Comparison of ENCODE assay signal across 8 cellular contexts in the genomic region with DNA sequence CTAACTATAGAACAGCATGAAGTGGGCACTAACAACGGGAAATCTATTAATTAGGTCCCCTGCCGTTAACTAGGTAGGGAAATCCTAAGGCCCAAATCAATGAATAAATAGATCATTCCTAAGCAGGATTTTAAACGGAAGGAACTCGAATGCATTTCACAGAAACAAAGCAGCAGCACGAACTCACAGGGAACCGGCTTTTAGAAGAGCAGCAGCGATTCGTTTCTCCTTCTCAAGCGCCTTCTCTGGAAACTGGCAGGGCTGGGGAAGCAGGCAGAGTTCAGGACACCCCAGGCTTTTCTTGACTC. TPM values are rescaled to one million over a fixed set of nuclear protein-coding genes. Genes with fewer than 3 reads are reported as not detected.
DNase-seq lines count a peak whose midpoint lies in the region; ATAC-seq and TF ChIP-seq lines count a peak whose summit lies in the region.

No MANE protein-coding gene starts in this region.

- peak overlapping the region; percentile 61; the same call in 1 of the 2 replicates for H3K27ac ChIP-seq in DOHH2 (ENCODE audit: low read depth, low read length)

- peaks cover 53% of the 10 kb centered on the region for H3K79me2 ChIP-seq in DOHH2 (ENCODE audit: control insufficient read depth, low read length)

- peak overlapping the region; percentile 89 for H3K4me3 Mint-ChIP-seq in progenitor cell of endocrine pancreas (ENCODE audit: low read depth)

- peaks cover 3% of the 10 kb centered on the region for H3K9me3 Mint-ChIP-seq in progenitor cell of endocrine pancreas (ENCODE audit: low read depth)

- H3K36me3 ChIP-seq in DOHH2 (ENCODE audit: control insufficient read depth, low read length) = peaks cover 9% of the 10 kb centered on the region

- peak overlapping the region; percentile 93 for H3K4me3 ChIP-seq in DOHH2 (ENCODE audit: low read length)
- H3K4me3 ChIP-seq in WI38 (ENCODE audit: low read depth, low read length) = peak overlapping the region; percentile 81
- H3K4me3 ChIP-seq in foreskin fibroblast (ENCODE audit: low read depth in 1 of 2, low read length in 2 of 2) = peak overlapping the region; percentile 56 to 84

- H3F3A ChIP-seq in DOHH2 (ENCODE audit: control insufficient read depth, insufficient read depth) = no peaks in the 10 kb centered on the region

- H3K4me1 ChIP-seq in DOHH2 (ENCODE audit: control insufficient read depth, low read length) = peaks cover 15% of the 10 kb centered on the region

- peaks cover 8% of the 10 kb centered on the region for H3K36me3 Mint-ChIP-seq in progenitor cell of endocrine pancreas (ENCODE audit: insufficient read depth)

- no peaks in the 10 kb centered on the region for H3K9me2 ChIP-seq in DOHH2 (replicated peaks; ENCODE audit: control insufficient read depth, low read length)

- no peaks in the 10 kb centered on the region for H4K20me1 ChIP-seq in DOHH2 (ENCODE audit: control insufficient read depth, insufficient read depth, low read depth, low read length)

- no peak for ATAC-seq in HG03097 (IDR thresholded peaks at IDR 0.05; ENCODE audit: low FRiP score, unreplicated experiment)

- no peaks in the 10 kb centered on the region for H3K9me3 ChIP-seq in DOHH2 (ENCODE audit: control insufficient read depth, insufficient read depth, low read length)

- H3K27me3 ChIP-seq in DOHH2 (ENCODE audit: control insufficient read depth, low read length) = no peaks in the 10 kb centered on the region

- H3K4me1 Mint-ChIP-seq in progenitor cell of endocrine pancreas (ENCODE audit: low read depth) = peaks cover 16% of the 10 kb centered on the region

- H3K27ac Mint-ChIP-seq in progenitor cell of endocrine pancreas = peak overlapping the region; percentile 96

- peak overlapping the region; percentile 67 for H3K4me2 ChIP-seq in DOHH2 (ENCODE audit: low read length)

- no peaks in the 10 kb centered on the region for H3K27me3 Mint-ChIP-seq in progenitor cell of endocrine pancreas

- DNase-seq in HuH-7 (ENCODE audit: low spot score) (peak; percentile 6), foreskin fibroblast (peak; percentile 12 to 41), progenitor cell of endocrine pancreas (ENCODE audit: low spot score, unreplicated experiment) (peak; percentile 21), NK-92 (lab: John Stamatoyannopoulos, UW; ENCODE audit: unreplicated experiment) (no peak), ecto neural progenitor cell (ENCODE audit: low spot score) (no peak)

- TF ChIP-seq CTCF in DOHH2 (IDR thresholded peaks at IDR 0.05; ENCODE audit: low read depth, low read length, poor library complexity, severe bottlenecking) (no peak), WI38 (IDR thresholded peaks at IDR 0.05; ENCODE audit: low read depth, low read length) (no peak), foreskin fibroblast (IDR thresholded peaks at IDR 0.05; ENCODE audit: low read depth, low read length) (no peak), progenitor cell of endocrine pancreas (IDR thresholded peaks at IDR 0.05; ENCODE audit: unreplicated experiment) (no peak)

RNA-seq across cellular contexts. Expression of gene ZFP30, which starts 0.8 kb away (rescaled TPM):
- total RNA-seq in progenitor cell of endocrine pancreas = 32.0 and 35.7 TPM in 2 replicates

RNA-seq across cellular contexts. Expression of gene ZNF540, which starts 59.8 kb away (rescaled TPM):
- 0.79 and 0.98 TPM in 2 replicates for total RNA-seq in progenitor cell of endocrine pancreas

RNA-seq across cellular contexts. Expression of gene ZNF571, which starts 59.9 kb away (rescaled TPM):
- 8.5 and 11.2 TPM in 2 replicates for total RNA-seq in progenitor cell of endocrine pancreas

Comparison
In these comparisons a context has a peak if more than half of its experiments do, and no peak if none do; other contexts are left out.
1. DNase-seq: peak in HuH-7 (single experiment), foreskin fibroblast (2 of 2) and progenitor cell of endocrine pancreas (single experiment); none in NK-92 (single experiment) and ecto neural progenitor cell (single experiment).
2. Peak in every context shown above with its lines, with median percentiles within 50 percentile points of each other: H3K4me3 ChIP-seq.